In genomic region chr16:4813251-4814003, GRCh38 we compare ENCODE assay signal across 19 cellular contexts. TPM values are rescaled to one million over a fixed set of nuclear protein-coding genes. Genes with fewer than 3 reads are reported as not detected.
A peak's percentile ranks its signal among the peaks of the same experiment; 100 is the strongest.
DNase-seq lines count a peak whose midpoint lies in the region; ATAC-seq and TF ChIP-seq lines count a peak whose summit lies in the region.
"Had no signal": no experiment of that assay in that cellular context is flagged by ENCODE, and none has a peak within 500 bp of the region (broad histone marks: within the 10 kb centered on the region; RNA-seq: fewer than 3 reads in every experiment).

No MANE protein-coding gene starts in this region.

- no peak overlapping the region for H3K4me3 Mint-ChIP-seq in stimulated activated naive B cell treated with anti-CD40 and anti-IgM and Interleukin-4, amounts not matched to agents 10 μg/mL and 1 μg/mL and 100 μg/mL, for 72 hours
- H3K4me3 Mint-ChIP-seq: CD8-positive, alpha-beta T cell; IgD-negative memory B cell had no signal

- H3K27me3 ChIP-seq in dorsolateral prefrontal cortex (no peaks in the 10 kb centered on the region), esophagus squamous epithelium (no peaks in the 10 kb centered on the region)

- 96 to 100% methylated on average over 4 to 12 of the region's 16 CpGs for WGBS in esophagus squamous epithelium, 2 donors

- ATAC-seq in stimulated activated naive B cell treated with anti-CD40 and anti-IgM and Interleukin-4, amounts not matched to agents 10 μg/mL and 1 μg/mL and 100 μg/mL, for 72 hours (replicated peaks) = no peak
- ATAC-seq in GM21447 (IDR thresholded peaks at IDR 0.05; ENCODE audit: unreplicated experiment) = no peak
- ATAC-seq: CD8-positive, alpha-beta T cell had no signal

- H3K27me3 Mint-ChIP-seq in stimulated activated naive B cell treated with anti-CD40 and anti-IgM and Interleukin-4, amounts not matched to agents 10 μg/mL and 1 μg/mL and 100 μg/mL, for 72 hours = no peaks in the 10 kb centered on the region
- H3K27me3 Mint-ChIP-seq: IgD-negative memory B cell had no signal

- DNase-seq in dorsolateral prefrontal cortex (no peak), esophagus squamous epithelium (lab: John Stamatoyannopoulos, UW) (no peak), islet precursor cell (peak; percentile 38), NOMO-1 treated with dmso at 0.1 percent for 144 hours (lab: John Stamatoyannopoulos, UW; ENCODE audit: unreplicated experiment) (no peak), COLO829 (ENCODE audit: low spot score) (no peak)
- DNase-seq in stimulated activated naive B cell treated with anti-CD40 and anti-IgM and Interleukin-4, amounts not matched to agents 10 μg/mL and 1 μg/mL and 100 μg/mL, for 72 hours = no peak
- DNase-seq: CD8-positive, alpha-beta T cell; DND-41; GDM1; GM23248; NCI-H187 treated with DMSO at 0.1 percent for 48 hours; NCI-H2171; NCI-H446 treated with DMSO at 0.1 percent for 48 hours; NCI-H748 treated with DMSO at 0.1 percent for 48 hours; PC-9 had no signal

- H3K4me3 ChIP-seq in dorsolateral prefrontal cortex (no peak overlapping the region), esophagus squamous epithelium (no peak overlapping the region)
- H3K4me3 ChIP-seq: GM23248, PC-9 had no signal

- peaks cover 38 to 54% of the 10 kb centered on the region in 2 donors for H3K36me3 Mint-ChIP-seq in stimulated activated naive B cell treated with anti-CD40 and anti-IgM and Interleukin-4, amounts not matched to agents 10 μg/mL and 1 μg/mL and 100 μg/mL, for 72 hours
- H3K36me3 Mint-ChIP-seq: IgD-negative memory B cell had no signal

- peaks cover 0 to 28% (median 3%) of the 10 kb centered on the region in 3 donors for H3K4me1 ChIP-seq in esophagus squamous epithelium

- no peaks in the 10 kb centered on the region for H3K9me3 ChIP-seq in esophagus squamous epithelium

- H3K9me3 Mint-ChIP-seq in stimulated activated naive B cell treated with anti-CD40 and anti-IgM and Interleukin-4, amounts not matched to agents 10 μg/mL and 1 μg/mL and 100 μg/mL, for 72 hours = no peaks in the 10 kb centered on the region
- H3K9me3 Mint-ChIP-seq: CD8-positive, alpha-beta T cell; IgD-negative memory B cell had no signal

- TF ChIP-seq CTCF in dorsolateral prefrontal cortex (IDR thresholded peaks at IDR 0.05 in 54 of 56, conservative IDR thresholded peaks at IDR 0.05 in 2 of 56; ENCODE audit: low read depth in 1 of 56, partially characterized antibody in 56 of 56) (no peak), esophagus squamous epithelium (IDR thresholded peaks at IDR 0.05) (no peak)

- H3K4me1 Mint-ChIP-seq in stimulated activated naive B cell treated with anti-CD40 and anti-IgM and Interleukin-4, amounts not matched to agents 10 μg/mL and 1 μg/mL and 100 μg/mL, for 72 hours = peaks cover 3 to 10% of the 10 kb centered on the region in 2 donors
- H3K4me1 Mint-ChIP-seq: IgD-negative memory B cell had no signal

- no peak for TF ChIP-seq POLR2A in esophagus squamous epithelium (IDR thresholded peaks at IDR 0.05)

- H3K27ac Mint-ChIP-seq in stimulated activated naive B cell treated with anti-CD40 and anti-IgM and Interleukin-4, amounts not matched to agents 10 μg/mL and 1 μg/mL and 100 μg/mL, for 72 hours = peak overlapping the region; percentile 44
- H3K27ac Mint-ChIP-seq: CD8-positive, alpha-beta T cell; IgD-negative memory B cell had no signal

- intact Hi-C loops in dorsolateral prefrontal cortex (cut with DNase I) = no loop called here
- intact Hi-C loops in esophagus squamous epithelium (cut with DNase I) = no loop called here

- peaks cover 7 to 100% (median 37%) of the 10 kb centered on the region in 3 donors for H3K36me3 ChIP-seq in esophagus squamous epithelium

- H3K27ac ChIP-seq in dorsolateral prefrontal cortex = peak overlapping the region in 33 of 59 donors; percentile 7 to 82 (median 49)
- H3K27ac ChIP-seq in esophagus squamous epithelium = peak overlapping the region in 3 of 4 donors; percentile 62 to 74 (median 70)
- H3K27ac ChIP-seq: GM23248, PC-9 had no signal

RNA-seq across cellular contexts. Expression of gene ROGDI, which starts 11.0 kb away (rescaled TPM):
- 100 to 1,000 TPM in 114 of 120 experiments, 10 to 100 TPM in 6; 92.8 to 242 (median 139) TPM for total RNA-seq in dorsolateral prefrontal cortex
- 10 to 100 TPM; 16.4 to 35.8 (median 31.6) TPM for total RNA-seq in esophagus squamous epithelium

RNA-seq across cellular contexts. Expression of gene SMIM22, which starts 18.3 kb away (rescaled TPM):
- total RNA-seq in dorsolateral prefrontal cortex = 1 to 10 TPM in 1 of 120 experiments, under 1 TPM in 1, not detected in 118; 0.78 to 1.0 TPM
- total RNA-seq in esophagus squamous epithelium = 10 to 100 TPM in 1 of 4 donors, 1 to 10 TPM in 2, not detected in 1; 4.8 to 10.2 (median 5.2) TPM
- total RNA-seq: CD8-positive, alpha-beta T cell; GM23248; LHCN-M2 had no signal

RNA-seq across cellular contexts. Expression of gene SEPTIN12, which starts 25.3 kb away (rescaled TPM):
- total RNA-seq in dorsolateral prefrontal cortex (1 to 10 TPM in 60 of 120 experiments, under 1 TPM in 16, not detected in 44; 0.33 to 5.6 (median 1.7) TPM), esophagus squamous epithelium (not detected)
- total RNA-seq: GM23248, HT-29, LHCN-M2, PC-9 had no signal

RNA-seq across cellular contexts. Expression of gene GLYR1, which starts 33.7 kb away (rescaled TPM):
- total RNA-seq in dorsolateral prefrontal cortex (100 to 1,000 TPM in 117 of 120 experiments, 10 to 100 TPM in 3; 91.8 to 145 (median 122) TPM), esophagus squamous epithelium (10 to 100 TPM; 31.9 to 47.9 (median 45.8) TPM)

RNA-seq across cellular contexts. Expression of gene UBN1, which starts 33.9 kb away (rescaled TPM):
- total RNA-seq in dorsolateral prefrontal cortex = 10 to 100 TPM; 21.8 to 36.9 (median 28.7) TPM
- total RNA-seq in esophagus squamous epithelium = 10 to 100 TPM; 12.3 to 22.7 (median 19.6) TPM
